Comparison of ENCODE assay signal across 2 cellular contexts in the genomic region with DNA sequence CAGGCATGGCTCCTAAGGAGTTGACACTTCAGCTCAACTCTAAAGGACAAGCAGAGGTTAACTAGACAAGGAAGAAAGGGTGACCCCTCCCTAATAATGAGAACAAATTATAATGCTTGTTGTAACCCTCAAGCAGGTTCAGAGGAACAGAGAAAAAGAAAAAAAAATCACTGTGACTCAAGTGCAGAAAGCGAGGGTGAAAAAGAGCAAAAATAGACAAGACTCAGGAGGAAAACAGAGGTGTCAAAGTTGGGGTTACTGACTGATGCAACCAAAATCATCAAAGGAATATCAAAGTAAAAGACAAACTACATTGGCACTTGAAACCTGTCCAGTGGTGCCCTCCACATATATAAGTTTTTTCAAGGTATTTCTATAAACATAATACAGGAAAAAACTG.
TF ChIP-seq lines count a peak whose summit lies in the region.

No MANE protein-coding gene starts in this region.

TF ChIP-seq in H1, 55 proteins besides CTCF, POLR2A, EP300 and RAD21:
- no peak for TF ChIP-seq KDM1A (IDR thresholded peaks at IDR 0.05; ENCODE audit: borderline replicate concordance, low read length)
- no peak for TF ChIP-seq CTBP2 (IDR thresholded peaks at IDR 0.05; ENCODE audit: borderline replicate concordance, insufficient read depth, insufficient read length, low read length)
- TF ChIP-seq SIN3A (conservative IDR thresholded peaks at IDR 0.05 in 1 of 2, IDR thresholded peaks at IDR 0.05 in 1 of 2; ENCODE audit: low read depth in 1 of 2, low read length in 2 of 2), result no peak
- TF ChIP-seq, protein P1, sequence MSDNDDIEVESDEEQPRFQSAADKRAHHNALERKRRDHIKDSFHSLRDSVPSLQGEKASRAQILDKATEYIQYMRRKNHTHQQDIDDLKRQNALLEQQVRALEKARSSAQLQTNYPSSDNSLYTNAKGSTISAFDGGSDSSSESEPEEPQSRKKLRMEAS (IDR thresholded peaks at IDR 0.05), result no peak
- TF ChIP-seq SRF (IDR thresholded peaks at IDR 0.05; ENCODE audit: low read depth, low read length), result no peak
- TF ChIP-seq GABPA (IDR thresholded peaks at IDR 0.05; ENCODE audit: borderline replicate concordance, insufficient read depth, low read length), result no peak
- TF ChIP-seq, protein P2, sequence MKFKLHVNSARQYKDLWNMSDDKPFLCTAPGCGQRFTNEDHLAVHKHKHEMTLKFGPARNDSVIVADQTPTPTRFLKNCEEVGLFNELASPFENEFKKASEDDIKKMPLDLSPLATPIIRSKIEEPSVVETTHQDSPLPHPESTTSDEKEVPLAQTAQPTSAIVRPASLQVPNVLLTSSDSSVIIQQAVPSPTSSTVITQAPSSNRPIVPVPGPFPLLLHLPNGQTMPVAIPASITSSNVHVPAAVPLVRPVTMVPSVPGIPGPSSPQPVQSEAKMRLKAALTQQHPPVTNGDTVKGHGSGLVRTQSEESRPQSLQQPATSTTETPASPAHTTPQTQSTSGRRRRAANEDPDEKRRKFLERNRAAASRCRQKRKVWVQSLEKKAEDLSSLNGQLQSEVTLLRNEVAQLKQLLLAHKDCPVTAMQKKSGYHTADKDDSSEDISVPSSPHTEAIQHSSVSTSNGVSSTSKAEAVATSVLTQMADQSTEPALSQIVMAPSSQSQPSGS (IDR thresholded peaks at IDR 0.05; ENCODE audit: low read length), result no peak
- no peak for TF ChIP-seq POU5F1 (IDR thresholded peaks at IDR 0.05; ENCODE audit: low read depth, low read length)
- TF ChIP-seq TBP (IDR thresholded peaks at IDR 0.05; ENCODE audit: low read depth, low read length), result no peak
- TF ChIP-seq, protein P3, sequence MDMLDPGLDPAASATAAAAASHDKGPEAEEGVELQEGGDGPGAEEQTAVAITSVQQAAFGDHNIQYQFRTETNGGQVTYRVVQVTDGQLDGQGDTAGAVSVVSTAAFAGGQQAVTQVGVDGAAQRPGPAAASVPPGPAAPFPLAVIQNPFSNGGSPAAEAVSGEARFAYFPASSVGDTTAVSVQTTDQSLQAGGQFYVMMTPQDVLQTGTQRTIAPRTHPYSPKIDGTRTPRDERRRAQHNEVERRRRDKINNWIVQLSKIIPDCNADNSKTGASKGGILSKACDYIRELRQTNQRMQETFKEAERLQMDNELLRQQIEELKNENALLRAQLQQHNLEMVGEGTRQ (IDR thresholded peaks at IDR 0.05; ENCODE audit: low read length), result no peak
- no peak for TF ChIP-seq FOSL1 (IDR thresholded peaks at IDR 0.05; ENCODE audit: insufficient read depth, low read depth, low read length)
- TF ChIP-seq BCL11A (IDR thresholded peaks at IDR 0.05; ENCODE audit: low read depth in 2 of 2, low read length in 2 of 2), result no peak
- TF ChIP-seq JUND (IDR thresholded peaks at IDR 0.05; ENCODE audit: low read length), result no peak
- no peak for TF ChIP-seq RFX5 (IDR thresholded peaks at IDR 0.05; ENCODE audit: borderline replicate concordance, low read depth, low read length)
- TF ChIP-seq GTF2F1 (IDR thresholded peaks at IDR 0.05; ENCODE audit: borderline replicate concordance, low read depth, low read length), result no peak
- TF ChIP-seq SP4 (IDR thresholded peaks at IDR 0.05; ENCODE audit: low read length), result no peak
- TF ChIP-seq ASH2L (IDR thresholded peaks at IDR 0.05; ENCODE audit: low read length), result no peak
- no peak for TF ChIP-seq TCF12 (IDR thresholded peaks at IDR 0.05; ENCODE audit: low read depth, low read length)
- no peak for TF ChIP-seq HDAC6 (IDR thresholded peaks at IDR 0.05; ENCODE audit: low read depth, low read length)
- TF ChIP-seq CHD2 (IDR thresholded peaks at IDR 0.05; ENCODE audit: low read length), result no peak

TF ChIP-seq in HepG2, 621 proteins besides CTCF, POLR2A, EP300 and RAD21:
- no peak for TF ChIP-seq HINFP (CRISPR knock-in tag; IDR thresholded peaks at IDR 0.05; ENCODE audit: low read depth)
- no peak for TF ChIP-seq KMT2B (CRISPR knock-in tag; IDR thresholded peaks at IDR 0.05)
- no peak for TF ChIP-seq SRF (IDR thresholded peaks at IDR 0.05; ENCODE audit: low read depth, low read length)
- no peak for TF ChIP-seq BCL6 (CRISPR knock-in tag; IDR thresholded peaks at IDR 0.05)
- TF ChIP-seq SIN3A (IDR thresholded peaks at IDR 0.05; ENCODE audit: borderline replicate concordance, low read depth, low read length), result no peak
- TF ChIP-seq SP5 (CRISPR knock-in tag; IDR thresholded peaks at IDR 0.05; ENCODE audit: borderline replicate concordance, low read depth), result no peak
- no peak for TF ChIP-seq ZNF775 (CRISPR knock-in tag; IDR thresholded peaks at IDR 0.05; ENCODE audit: borderline replicate concordance)
- TF ChIP-seq SRY (CRISPR knock-in tag; IDR thresholded peaks at IDR 0.05), result no peak
- TF ChIP-seq ZNF296 (CRISPR knock-in tag; conservative IDR thresholded peaks at IDR 0.05), result no peak
- TF ChIP-seq PRMT3 (CRISPR knock-in tag; IDR thresholded peaks at IDR 0.05; ENCODE audit: borderline replicate concordance, low read depth), result no peak
- TF ChIP-seq ZNF143 (CRISPR knock-in tag; IDR thresholded peaks at IDR 0.05), result no peak
- no peak for TF ChIP-seq ZNF615 (CRISPR knock-in tag; IDR thresholded peaks at IDR 0.05; ENCODE audit: borderline replicate concordance)
- TF ChIP-seq ZNF749 (CRISPR knock-in tag; IDR thresholded peaks at IDR 0.05; ENCODE audit: borderline replicate concordance), result no peak
TF ChIP-seq in HepG2: peak in this region for 0.
